Comparison of ENCODE assay signal across 8 cellular contexts in the genomic region with DNA sequence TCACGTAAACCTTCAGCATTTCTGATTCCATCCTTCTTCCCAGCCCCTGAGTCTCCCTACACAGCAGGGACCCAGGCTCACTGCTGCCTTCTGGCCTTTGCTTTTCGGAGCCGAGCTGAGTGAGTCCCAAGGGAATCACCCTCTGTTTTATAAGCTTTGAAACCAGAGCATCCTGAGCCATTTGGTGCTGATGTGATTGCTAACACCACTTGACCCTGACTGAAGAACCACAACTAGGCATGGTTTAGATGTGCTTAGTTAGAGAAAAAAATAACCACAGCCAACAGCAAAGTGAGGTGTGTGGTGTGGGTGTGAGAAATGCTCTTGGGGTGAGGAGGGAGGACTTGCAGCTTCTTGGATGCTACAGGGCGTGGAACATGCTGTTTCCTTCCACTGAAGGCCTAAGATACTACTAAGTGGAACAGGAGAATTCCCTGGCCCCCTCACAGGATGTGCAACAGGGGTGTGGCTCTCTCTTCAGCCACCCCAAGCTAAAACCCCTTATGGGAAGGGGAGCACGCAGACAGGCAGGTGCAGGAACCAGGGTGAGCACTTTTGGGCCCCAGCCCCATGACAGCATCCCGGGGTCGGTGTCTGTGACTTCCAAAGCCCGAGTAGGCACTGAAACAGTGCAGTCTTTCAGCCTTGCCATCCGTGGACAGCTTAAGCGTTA. TPM values are rescaled to one million over a fixed set of nuclear protein-coding genes. Genes with fewer than 3 reads are reported as not detected.
DNase-seq lines count a peak whose midpoint lies in the region; ATAC-seq and TF ChIP-seq lines count a peak whose summit lies in the region.

Gene TC2N, minus strand, starts transcription at position 221 of the 673 bp plus-strand sequence. CDS start 53,767 bp downstream, outside the sequence.

- H3K27me3 Mint-ChIP-seq in T-helper 2 cell treated with Interferon-gamma antibody and Interleukin-4, amounts not matched to agents 5 μg/mL and 100 μg/mL, for 36 hours (ENCODE audit: low read depth): no peaks in the 10 kb centered on the region
- no peaks in the 10 kb centered on the region for H3K27me3 Mint-ChIP-seq in stimulated activated memory B cell treated with anti-CD40 and anti-IgM and Interleukin-4, amounts not matched to agents 10 μg/mL and 1 μg/mL and 100 μg/mL, for 72 hours

- H3K36me3 Mint-ChIP-seq in T-helper 2 cell treated with Interferon-gamma antibody and Interleukin-4, amounts not matched to agents 5 μg/mL and 100 μg/mL, for 36 hours (ENCODE audit: low read depth): peaks cover 40% of the 10 kb centered on the region
- no peaks in the 10 kb centered on the region for H3K36me3 Mint-ChIP-seq in stimulated activated memory B cell treated with anti-CD40 and anti-IgM and Interleukin-4, amounts not matched to agents 10 μg/mL and 1 μg/mL and 100 μg/mL, for 72 hours

- peak; percentile 73 for DNase-seq in T-helper 2 cell treated with Interferon-gamma antibody and Interleukin-4, amounts not matched to agents 5 μg/mL and 100 μg/mL, for 36 hours (ENCODE audit: low spot score)
- DNase-seq in dermis blood vessel endothelial cell: no peak
- DNase-seq in NCI-H446 treated with DMSO at 0.1 percent for 48 hours (lab: John Stamatoyannopoulos, UW): no peak
- DNase-seq in hepatic stellate cell (ENCODE audit: low spot score): no peak

- ATAC-seq in GM21423 (IDR thresholded peaks at IDR 0.05; ENCODE audit: unreplicated experiment): peak; percentile 45
- ATAC-seq in stimulated activated memory B cell treated with anti-CD40 and anti-IgM and Interleukin-4, amounts not matched to agents 10 μg/mL and 1 μg/mL and 100 μg/mL, for 72 hours: no peak
- no peak for ATAC-seq in GM18870 (IDR thresholded peaks at IDR 0.05; ENCODE audit: unreplicated experiment)
- no peak for ATAC-seq in SK-N-SH treated with all-trans-retinoic acid at 6 μM for 48 hours

- no peaks in the 10 kb centered on the region for H3K9me3 Mint-ChIP-seq in T-helper 2 cell treated with Interferon-gamma antibody and Interleukin-4, amounts not matched to agents 5 μg/mL and 100 μg/mL, for 36 hours
- H3K9me3 Mint-ChIP-seq in stimulated activated memory B cell treated with anti-CD40 and anti-IgM and Interleukin-4, amounts not matched to agents 10 μg/mL and 1 μg/mL and 100 μg/mL, for 72 hours: no peaks in the 10 kb centered on the region

- H3K4me1 Mint-ChIP-seq in T-helper 2 cell treated with Interferon-gamma antibody and Interleukin-4, amounts not matched to agents 5 μg/mL and 100 μg/mL, for 36 hours (ENCODE audit: low read depth): peaks cover 64% of the 10 kb centered on the region
- peaks cover 37% of the 10 kb centered on the region for H3K4me1 Mint-ChIP-seq in stimulated activated memory B cell treated with anti-CD40 and anti-IgM and Interleukin-4, amounts not matched to agents 10 μg/mL and 1 μg/mL and 100 μg/mL, for 72 hours

- peak within 1 kb of the TSS; percentile 100 for H3K4me3 Mint-ChIP-seq in T-helper 2 cell treated with Interferon-gamma antibody and Interleukin-4, amounts not matched to agents 5 μg/mL and 100 μg/mL, for 36 hours
- H3K4me3 Mint-ChIP-seq in stimulated activated memory B cell treated with anti-CD40 and anti-IgM and Interleukin-4, amounts not matched to agents 10 μg/mL and 1 μg/mL and 100 μg/mL, for 72 hours: no peak within 1 kb of the TSS

- H3K27ac Mint-ChIP-seq in T-helper 2 cell treated with Interferon-gamma antibody and Interleukin-4, amounts not matched to agents 5 μg/mL and 100 μg/mL, for 36 hours: peak within 1 kb of the TSS; percentile 93
- H3K27ac Mint-ChIP-seq in stimulated activated memory B cell treated with anti-CD40 and anti-IgM and Interleukin-4, amounts not matched to agents 10 μg/mL and 1 μg/mL and 100 μg/mL, for 72 hours: peak within 1 kb of the TSS; percentile 62

TF ChIP-seq in SK-N-SH treated with all-trans-retinoic acid at 6 μM for 48 hours, 23 proteins besides CTCF, POLR2A, EP300 and RAD21:
- no peak for TF ChIP-seq GLIS3 (CRISPR knock-in tag; IDR thresholded peaks at IDR 0.05)
- TF ChIP-seq PPARA (CRISPR knock-in tag; IDR thresholded peaks at IDR 0.05; ENCODE audit: borderline replicate concordance): no peak
- no peak for TF ChIP-seq ISL1 (CRISPR knock-in tag; IDR thresholded peaks at IDR 0.05)
- TF ChIP-seq, protein P1, sequence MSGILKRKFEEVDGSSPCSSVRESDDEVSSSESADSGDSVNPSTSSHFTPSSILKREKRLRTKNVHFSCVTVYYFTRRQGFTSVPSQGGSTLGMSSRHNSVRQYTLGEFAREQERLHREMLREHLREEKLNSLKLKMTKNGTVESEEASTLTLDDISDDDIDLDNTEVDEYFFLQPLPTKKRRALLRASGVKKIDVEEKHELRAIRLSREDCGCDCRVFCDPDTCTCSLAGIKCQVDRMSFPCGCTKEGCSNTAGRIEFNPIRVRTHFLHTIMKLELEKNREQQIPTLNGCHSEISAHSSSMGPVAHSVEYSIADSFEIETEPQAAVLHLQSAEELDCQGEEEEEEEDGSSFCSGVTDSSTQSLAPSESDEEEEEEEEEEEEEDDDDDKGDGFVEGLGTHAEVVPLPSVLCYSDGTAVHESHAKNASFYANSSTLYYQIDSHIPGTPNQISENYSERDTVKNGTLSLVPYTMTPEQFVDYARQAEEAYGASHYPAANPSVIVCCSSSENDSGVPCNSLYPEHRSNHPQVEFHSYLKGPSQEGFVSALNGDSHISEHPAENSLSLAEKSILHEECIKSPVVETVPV (CRISPR knock-in tag; IDR thresholded peaks at IDR 0.05): no peak
- TF ChIP-seq ARNTL (CRISPR knock-in tag; IDR thresholded peaks at IDR 0.05; ENCODE audit: borderline replicate concordance, low read depth): no peak
- TF ChIP-seq TCF4 (CRISPR knock-in tag; IDR thresholded peaks at IDR 0.05; ENCODE audit: borderline replicate concordance): no peak
- no peak for TF ChIP-seq OSR1 (CRISPR knock-in tag; IDR thresholded peaks at IDR 0.05)
- TF ChIP-seq ZNF70 (CRISPR knock-in tag; IDR thresholded peaks at IDR 0.05): no peak
- TF ChIP-seq, protein P2, sequence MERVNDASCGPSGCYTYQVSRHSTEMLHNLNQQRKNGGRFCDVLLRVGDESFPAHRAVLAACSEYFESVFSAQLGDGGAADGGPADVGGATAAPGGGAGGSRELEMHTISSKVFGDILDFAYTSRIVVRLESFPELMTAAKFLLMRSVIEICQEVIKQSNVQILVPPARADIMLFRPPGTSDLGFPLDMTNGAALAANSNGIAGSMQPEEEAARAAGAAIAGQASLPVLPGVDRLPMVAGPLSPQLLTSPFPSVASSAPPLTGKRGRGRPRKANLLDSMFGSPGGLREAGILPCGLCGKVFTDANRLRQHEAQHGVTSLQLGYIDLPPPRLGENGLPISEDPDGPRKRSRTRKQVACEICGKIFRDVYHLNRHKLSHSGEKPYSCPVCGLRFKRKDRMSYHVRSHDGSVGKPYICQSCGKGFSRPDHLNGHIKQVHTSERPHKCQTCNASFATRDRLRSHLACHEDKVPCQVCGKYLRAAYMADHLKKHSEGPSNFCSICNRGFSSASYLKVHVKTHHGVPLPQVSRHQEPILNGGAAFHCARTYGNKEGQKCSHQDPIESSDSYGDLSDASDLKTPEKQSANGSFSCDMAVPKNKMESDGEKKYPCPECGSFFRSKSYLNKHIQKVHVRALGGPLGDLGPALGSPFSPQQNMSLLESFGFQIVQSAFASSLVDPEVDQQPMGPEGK (CRISPR knock-in tag; IDR thresholded peaks at IDR 0.05; ENCODE audit: borderline replicate concordance): no peak

RNA-seq across cellular contexts. Expression of gene TC2N, which starts in this region (rescaled TPM):
- total RNA-seq in dermis blood vessel endothelial cell: 16.8 and 24.2 TPM in 2 replicates
